Comparison of ENCODE assay signal across 17 cellular contexts in genomic region chr10:45495438-45496152, GRCh38.
A peak's percentile ranks its signal among the peaks of the same experiment; 100 is the strongest.
DNase-seq lines count a peak whose midpoint lies in the region; ATAC-seq, FAIRE-seq and TF ChIP-seq lines count a peak whose summit lies in the region.
"Had no signal": no experiment of that assay in that cellular context is flagged by ENCODE, and none has a peak within 500 bp of the region (broad histone marks: within the 10 kb centered on the region; RNA-seq: fewer than 3 reads in every experiment).

No MANE protein-coding gene starts in this region.

- no peak for TF ChIP-seq RAD21 in GM12878 (IDR thresholded peaks at IDR 0.05; ENCODE audit: insufficient read depth, low read depth, low read length)

- no peaks in the 10 kb centered on the region for H3K36me3 ChIP-seq in GM12878 (ENCODE audit: control insufficient read depth in 2 of 2, insufficient read depth in 2 of 2, low read length in 1 of 2)
- no peaks in the 10 kb centered on the region for H3K36me3 ChIP-seq in mucosa of descending colon (ENCODE audit: low read depth)
- no peaks in the 10 kb centered on the region for H3K36me3 ChIP-seq in CD8-positive, alpha-beta T cell (ENCODE audit: insufficient read depth, low read length)
- H3K36me3 ChIP-seq in testis (ENCODE audit: low read depth, missing control alignments), result no peaks in the 10 kb centered on the region
- H3K36me3 ChIP-seq: sigmoid colon had no signal

- SMC1A ChIA-PET in GM12878 (lab: Charles Lee; ENCODE audit: uncharacterized antibody, unreplicated experiment), result no interaction called here

- H3K27me3 Mint-ChIP-seq in CD8-positive, alpha-beta T cell (ENCODE audit: low read depth), result no peaks in the 10 kb centered on the region
- H3K27me3 Mint-ChIP-seq: CD8-positive, alpha-beta memory T cell; naive thymus-derived CD8-positive, alpha-beta T cell had no signal

- H3K4me3 ChIP-seq in GM12878 (no peak overlapping the region), mucosa of descending colon (no peak overlapping the region), testis (no peak overlapping the region)
- H3K4me3 ChIP-seq in CD8-positive, alpha-beta T cell (ENCODE audit: low read depth, low read length), result no peak overlapping the region
- H3K4me3 ChIP-seq: sigmoid colon had no signal

- peaks cover 25% of the 10 kb centered on the region for H3K36me3 Mint-ChIP-seq in CD8-positive, alpha-beta T cell

- FAIRE-seq in GM12878 (lab: Jason Lieb, UNC), result no peak

- H2AFZ ChIP-seq in GM12878 (ENCODE audit: control insufficient read depth, low read depth, low read length), result no peak overlapping the region

- peaks cover 15% of the 10 kb centered on the region for H3K9me3 Mint-ChIP-seq in CD8-positive, alpha-beta T cell

- TF ChIP-seq POLR2A in GM12878 (IDR thresholded peaks at IDR 0.05; ENCODE audit: low read depth, low read length), result no peak
- no peak for TF ChIP-seq POLR2A in testis (IDR thresholded peaks at IDR 0.05)

- no peaks in the 10 kb centered on the region for H3K79me2 ChIP-seq in GM12878 (ENCODE audit: control insufficient read depth, insufficient read depth, low read length)

- CTCF ChIA-PET in GM12878 (lab: Yijun Ruan, JAX), result no interaction called here
- CTCF ChIA-PET in CD8-positive, alpha-beta T cell (lab: Charles Lee), result no interaction called here

- in situ Hi-C loops in GM12878 (cut with MboI), result no loop called here

- intact Hi-C loops in GM12878 (cut with micrococcal nuclease; ENCODE audit: unreplicated experiment), result no loop called here
- intact Hi-C loops in mucosa of descending colon (cut with DNase I, micrococcal nuclease), result no loop called here
- intact Hi-C loops in CD8-positive, alpha-beta T cell (cut with DNase I, micrococcal nuclease), result no loop called here
- intact Hi-C loops in testis (cut with DNase I; ENCODE audit: low total_unique reads), result no loop called here

- POLR2A ChIA-PET in GM12878 (lab: Charles Lee), result no interaction called here
- POLR2A ChIA-PET in CD8-positive, alpha-beta T cell (lab: Charles Lee), result no interaction called here

- DNase-seq in H4 (ENCODE audit: low spot score) (peak; percentile 25), MV-4-11 (lab: John Stamatoyannopoulos, UW) (peak; percentile 56), GM12878 (ENCODE audit: low read depth, low spot score) (no peak), mucosa of descending colon (no peak), testis (no peak), NK-92 (lab: John Stamatoyannopoulos, UW; ENCODE audit: unreplicated experiment) (no peak)
- DNase-seq in CD8-positive, alpha-beta T cell, result no peak
- DNase-seq: activated CD8-positive, alpha-beta memory T cell treated with anti-CD3 and anti-CD28 coated beads, Interleukin-2, amount 50 U/mL, for 48 hours; amniotic stem cell; CD8-positive, alpha-beta memory T cell; dermis blood vessel endothelial cell; HCEC 1CT; left cardiac atrium; NCI-H1417 treated with DMSO at 0.1 percent for 48 hours; NCI-H524; sigmoid colon had no signal

- no peak overlapping the region for H3K4me2 ChIP-seq in GM12878 (ENCODE audit: control insufficient read depth, insufficient read depth)

- H3K27ac ChIP-seq in GM12878 (ENCODE audit: control insufficient read depth, insufficient read depth) (no peak overlapping the region), testis (no peak overlapping the region)
- H3K27ac ChIP-seq in CD8-positive, alpha-beta T cell (ENCODE audit: low read depth, low read length), result no peak overlapping the region
- H3K27ac ChIP-seq: sigmoid colon had no signal

- no peak overlapping the region for H3K4me3 Mint-ChIP-seq in CD8-positive, alpha-beta T cell
- H3K4me3 Mint-ChIP-seq: CD8-positive, alpha-beta memory T cell; naive thymus-derived CD8-positive, alpha-beta T cell had no signal

- no peak for ATAC-seq in GM12878
- ATAC-seq in mucosa of descending colon, result peak; percentile 74
- ATAC-seq in CD8-positive, alpha-beta T cell, result no peak
- ATAC-seq: left cardiac atrium; naive thymus-derived CD8-positive, alpha-beta T cell had no signal

- no peak for TF ChIP-seq CTCF in GM12878 (IDR thresholded peaks at IDR 0.05 in 2 of 3, conservative IDR thresholded peaks at IDR 0.05 in 1 of 3; ENCODE audit: control insufficient read depth in 2 of 3, extremely low read depth in 1 of 3, insufficient read depth in 1 of 3, low read depth in 3 of 3, low read length in 3 of 3)
- no peak for TF ChIP-seq CTCF in mucosa of descending colon (IDR thresholded peaks at IDR 0.05)
- TF ChIP-seq CTCF in CD8-positive, alpha-beta T cell (IDR thresholded peaks at IDR 0.05), result no peak
- no peak for TF ChIP-seq CTCF in testis (IDR thresholded peaks at IDR 0.05)

- H3K9me3 ChIP-seq in GM12878 (replicated peaks; ENCODE audit: control insufficient read depth, insufficient read depth, low read length) (peaks cover 3% of the 10 kb centered on the region), mucosa of descending colon (peaks cover 12% of the 10 kb centered on the region), testis (no peaks in the 10 kb centered on the region)
- H3K9me3 ChIP-seq in CD8-positive, alpha-beta T cell (ENCODE audit: low read length), result no peaks in the 10 kb centered on the region

- peaks cover 25% of the 10 kb centered on the region for H3K4me1 Mint-ChIP-seq in CD8-positive, alpha-beta T cell (ENCODE audit: low read depth)

- H3K4me1 ChIP-seq in GM12878 (ENCODE audit: control insufficient read depth, insufficient read depth, low read length) (no peaks in the 10 kb centered on the region), mucosa of descending colon (ENCODE audit: low read depth) (no peaks in the 10 kb centered on the region), testis (no peaks in the 10 kb centered on the region)
- no peaks in the 10 kb centered on the region for H3K4me1 ChIP-seq in CD8-positive, alpha-beta T cell (ENCODE audit: insufficient read depth, low read length)
- H3K4me1 ChIP-seq: sigmoid colon had no signal

- BruUV-seq in GM12878 (replicated peaks; lab: Mats Ljungman, UMichigan), result no TSS peak

- RAD21 ChIA-PET in GM12878 (lab: Charles Lee; ENCODE audit: unreplicated experiment), result no interaction called here

- no peak overlapping the region for H3K9ac ChIP-seq in GM12878 (ENCODE audit: control insufficient read depth, insufficient read depth, low read length)

- H4K20me1 ChIP-seq in GM12878 (ENCODE audit: control insufficient read depth, insufficient read depth), result no peaks in the 10 kb centered on the region

- H3K27ac Mint-ChIP-seq in CD8-positive, alpha-beta T cell, result no peak overlapping the region

- 81% methylated on average over 2 of the region's 2 CpGs for WGBS in GM12878 (ENCODE audit: insufficient coverage, insufficient replicate concordance, low lambda C conversion rate, missing lambda C conversion rate)
- 62 to 63% methylated on average over 2 of the region's 2 CpGs for WGBS in testis, 2 donors

- H3K27me3 ChIP-seq in GM12878 (replicated peaks in 1 of 2; ENCODE audit: control insufficient read depth in 2 of 2, insufficient read depth in 2 of 2, low read length in 1 of 2), result no peaks in the 10 kb centered on the region
- H3K27me3 ChIP-seq in CD8-positive, alpha-beta T cell (ENCODE audit: insufficient read depth, low read length), result no peaks in the 10 kb centered on the region
- H3K27me3 ChIP-seq in testis, result no peaks in the 10 kb centered on the region
- H3K27me3 ChIP-seq: sigmoid colon had no signal

- TF ChIP-seq EP300 in GM12878 (IDR thresholded peaks at IDR 0.05; ENCODE audit: borderline replicate concordance in 1 of 2, control insufficient read depth in 1 of 2, low read depth in 2 of 2, low read length in 2 of 2), result no peak

TF ChIP-seq in GM12878, 131 proteins besides CTCF, POLR2A, EP300 and RAD21:
- TF ChIP-seq SMAD1 (IDR thresholded peaks at IDR 0.05; ENCODE audit: low read depth, partially characterized antibody) (no peak), RUNX3 (IDR thresholded peaks at IDR 0.05; ENCODE audit: low read length) (peak; percentile 74), PML (IDR thresholded peaks at IDR 0.05; ENCODE audit: low read length) (no peak), CHD1 (IDR thresholded peaks at IDR 0.05; ENCODE audit: low read depth, low read length) (no peak), JUNB (IDR thresholded peaks at IDR 0.05) (peak; percentile 30; the same call in 1 of the 2 replicates), PKNOX1 (IDR thresholded peaks at IDR 0.05) (no peak), CBX5 (IDR thresholded peaks at IDR 0.05; ENCODE audit: low read depth) (peak; percentile 96; the same call in 1 of the 2 replicates), JUND (IDR thresholded peaks at IDR 0.05; ENCODE audit: low read depth, low read length) (no peak)

Comparison
In these comparisons a context has a peak if more than half of its experiments do, and no peak if none do; other contexts are left out.
1. DNase-seq: peak in H4 (single experiment) and MV-4-11 (single experiment); none in GM12878 (single experiment), mucosa of descending colon (0 of 3), CD8-positive, alpha-beta T cell (0 of 7), testis (single experiment) and NK-92 (single experiment).